ENCODE assay signal across 8 cellular contexts in genomic region chr19:33302175-33302973, GRCh38. TPM values are rescaled to one million over a fixed set of nuclear protein-coding genes. Genes with fewer than 3 reads are reported as not detected.
DNase-seq lines count a peak whose midpoint lies in the region; ATAC-seq and TF ChIP-seq lines count a peak whose summit lies in the region.

Gene CEBPA, minus strand, starts transcription at chr19:33302534. Its CDS starts 120 bp downstream, at chr19:33302414.

- H3K36me3 ChIP-seq in CD8-positive, alpha-beta memory T cell (ENCODE audit: insufficient read depth, low read length): no peaks in the 10 kb centered on the region
- H3K36me3 ChIP-seq in PC-3 (ENCODE audit: low read depth, low read length) (no peaks in the 10 kb centered on the region), neural cell (ENCODE audit: insufficient read depth, low read length) (no peaks in the 10 kb centered on the region)

- H3K4me3 Mint-ChIP-seq in CD8-positive, alpha-beta memory T cell: peak within 1 kb of the TSS; percentile 63 to 84 (median 69)

- peak within 1 kb of the TSS; percentile 41 for H3K4me3 ChIP-seq in CD8-positive, alpha-beta memory T cell (ENCODE audit: low read length)
- peak within 1 kb of the TSS; percentile 71 for H3K4me3 ChIP-seq in PC-3 (ENCODE audit: low read length)
- peak within 1 kb of the TSS; percentile 59 to 61 for H3K4me3 ChIP-seq in foreskin fibroblast (ENCODE audit: low read depth in 1 of 2, low read length in 2 of 2)
- H3K4me3 ChIP-seq in neural cell (ENCODE audit: low read length): peak within 1 kb of the TSS; percentile 92

- peak; percentile 20 to 73 (median 52) for DNase-seq in CD8-positive, alpha-beta memory T cell
- DNase-seq in HS-5 (ENCODE audit: low read depth) (peak; percentile 13), PC-3 (peak; percentile 74), foreskin fibroblast (peak; percentile 81 to 94), substantia nigra (lab: John Stamatoyannopoulos, UW) (peak in 42 of 49 donors; percentile 19 to 88 (median 72))
- DNase-seq in activated effector memory CD4-positive, alpha-beta T cell treated with Interleukin-2 at 50 U/mL for 16 hours: peak; percentile 37

- peak within 1 kb of the TSS; percentile 93 for H2AFZ ChIP-seq in PC-3 (ENCODE audit: low read length)
- H2AFZ ChIP-seq in neural cell (ENCODE audit: low read depth, low read length): peak within 1 kb of the TSS; percentile 42

- H3K4me1 Mint-ChIP-seq in CD8-positive, alpha-beta memory T cell: peaks cover 2 to 11% (median 9%) of the 10 kb centered on the region in 3 donors

- peaks cover 18 to 35% of the 10 kb centered on the region in 2 donors for H3K27me3 Mint-ChIP-seq in CD8-positive, alpha-beta memory T cell

- no peaks in the 10 kb centered on the region for H3F3A ChIP-seq in PC-3 (ENCODE audit: low read length, unreplicated experiment)
- H3F3A ChIP-seq in neural cell (ENCODE audit: insufficient read depth, low read length, poor library complexity, severe bottlenecking): no peaks in the 10 kb centered on the region

- H3K36me3 Mint-ChIP-seq in CD8-positive, alpha-beta memory T cell: no peaks in the 10 kb centered on the region

- H3K27ac ChIP-seq in CD8-positive, alpha-beta memory T cell (ENCODE audit: low read depth, low read length): no peak within 1 kb of the TSS
- no peak within 1 kb of the TSS for H3K27ac ChIP-seq in PC-3 (ENCODE audit: low read length)
- no peak within 1 kb of the TSS for H3K27ac ChIP-seq in neural cell (ENCODE audit: low read length)
- peak within 1 kb of the TSS; percentile 59 for H3K27ac ChIP-seq in substantia nigra (ENCODE audit: low read depth, low read length, poor library complexity, severe bottlenecking)

- H3K9me2 ChIP-seq in PC-3 (replicated peaks; ENCODE audit: low read length) (no peaks in the 10 kb centered on the region), neural cell (ENCODE audit: insufficient read depth, low read length) (no peaks in the 10 kb centered on the region)

- TF ChIP-seq EP300 in neural cell (conservative IDR thresholded peaks at IDR 0.05; ENCODE audit: poor library complexity, severe bottlenecking): peak; percentile 43

- intact Hi-C loops in PC-3 (cut with micrococcal nuclease): loop anchor here (5.0 kb wide), 1 partner anchor 75 kb away; no protein-coding TSS in a partner anchor

- TF ChIP-seq RAD21 in neural cell (conservative IDR thresholded peaks at IDR 0.05): peak; percentile 40

- no peak within 1 kb of the TSS for H3K27ac Mint-ChIP-seq in CD8-positive, alpha-beta memory T cell

- no peaks in the 10 kb centered on the region for H3K79me2 ChIP-seq in PC-3 (ENCODE audit: low read length)
- H3K79me2 ChIP-seq in neural cell (replicated peaks; ENCODE audit: insufficient read depth, low read length): no peaks in the 10 kb centered on the region

- H3K4me1 ChIP-seq in CD8-positive, alpha-beta memory T cell (ENCODE audit: insufficient read depth, low read length): no peaks in the 10 kb centered on the region
- H3K4me1 ChIP-seq in PC-3 (ENCODE audit: insufficient read depth, low read length): peaks cover 5% of the 10 kb centered on the region; the same call in 1 of the 2 replicates

- POLR2A ChIA-PET in CD8-positive, alpha-beta memory T cell (lab: Charles Lee): interaction anchor here (1.4 kb wide), 1 partner anchor 71 kb away, joined by 5 read pairs; the partner anchor contains the start of gene CEBPG
- POLR2A ChIA-PET in PC-3 (lab: Charles Lee; ENCODE audit: unreplicated experiment): interaction anchor here (0.6 to 0.7 kb wide), 2 partner anchors 15 to 330 kb away, joined by 4 to 5 read pairs; no protein-coding TSS in a partner anchor

- no peaks in the 10 kb centered on the region for H3K9me3 ChIP-seq in CD8-positive, alpha-beta memory T cell (ENCODE audit: low read length)
- H3K9me3 ChIP-seq in PC-3 (ENCODE audit: low read length): no peaks in the 10 kb centered on the region
- no peaks in the 10 kb centered on the region for H3K9me3 ChIP-seq in neural cell (ENCODE audit: low read length)

- CTCF ChIA-PET in CD8-positive, alpha-beta memory T cell (lab: Charles Lee): interaction anchor here (2.2 kb wide), 1 partner anchor 67 kb away, joined by 6 read pairs; no protein-coding TSS in a partner anchor
- CTCF ChIA-PET in PC-3 (lab: Charles Lee): no interaction called here

- H3K4me2 ChIP-seq in PC-3 (ENCODE audit: low read length): peak within 1 kb of the TSS; percentile 95
- peak within 1 kb of the TSS; percentile 55 for H3K4me2 ChIP-seq in neural cell (ENCODE audit: low read length)

- BruUV-seq in PC-3 (replicated peaks; lab: Mats Ljungman, UMichigan): no TSS peak

- H3K27me3 ChIP-seq in CD8-positive, alpha-beta memory T cell (ENCODE audit: insufficient read depth, low read length, poor library complexity, severe bottlenecking): peaks cover 8% of the 10 kb centered on the region
- peaks cover 11% of the 10 kb centered on the region for H3K27me3 ChIP-seq in PC-3 (ENCODE audit: low read length)
- peaks cover 45% of the 10 kb centered on the region for H3K27me3 ChIP-seq in neural cell (ENCODE audit: insufficient read depth, low read depth, low read length)

- H4K20me1 ChIP-seq in PC-3 (ENCODE audit: low read length) (no peaks in the 10 kb centered on the region), neural cell (ENCODE audit: insufficient read depth) (no peaks in the 10 kb centered on the region)

- ATAC-seq in GM19455 (IDR thresholded peaks at IDR 0.05; ENCODE audit: unreplicated experiment) (peak; percentile 73), PC-3 (peak; percentile 85)

- TF ChIP-seq CTCF in PC-3 (conservative IDR thresholded peaks at IDR 0.05; ENCODE audit: low read depth, low read length) (no peak; the same call in 1 of the 2 replicates), foreskin fibroblast (IDR thresholded peaks at IDR 0.05; ENCODE audit: low read depth, low read length) (peak; percentile 27), neural cell (IDR thresholded peaks at IDR 0.05; ENCODE audit: poor library complexity, severe bottlenecking) (peak; percentile 84)

- no peaks in the 10 kb centered on the region for H3K9me3 Mint-ChIP-seq in CD8-positive, alpha-beta memory T cell

- H3K9ac ChIP-seq in PC-3 (ENCODE audit: low read length): peak within 1 kb of the TSS; percentile 60
- H3K9ac ChIP-seq in neural cell (ENCODE audit: low read length): peak within 1 kb of the TSS; percentile 66

TF ChIP-seq in neural cell, 6 proteins besides CTCF, POLR2A, EP300 and RAD21:
- TF ChIP-seq SMC3 (conservative IDR thresholded peaks at IDR 0.05; ENCODE audit: poor library complexity) (peak; percentile 39), EZH2 (IDR thresholded peaks at IDR 0.05; ENCODE audit: borderline replicate concordance, insufficient read depth, low read length, poor library complexity, severe bottlenecking) (no peak), POLR2AphosphoS5 (IDR thresholded peaks at IDR 0.05) (peak; percentile 71), MXI1 (conservative IDR thresholded peaks at IDR 0.05; ENCODE audit: poor library complexity, severe bottlenecking) (peak; percentile 63), TAF1 (IDR thresholded peaks at IDR 0.05; ENCODE audit: low read depth) (no peak)
- TF ChIP-seq, protein P1, sequence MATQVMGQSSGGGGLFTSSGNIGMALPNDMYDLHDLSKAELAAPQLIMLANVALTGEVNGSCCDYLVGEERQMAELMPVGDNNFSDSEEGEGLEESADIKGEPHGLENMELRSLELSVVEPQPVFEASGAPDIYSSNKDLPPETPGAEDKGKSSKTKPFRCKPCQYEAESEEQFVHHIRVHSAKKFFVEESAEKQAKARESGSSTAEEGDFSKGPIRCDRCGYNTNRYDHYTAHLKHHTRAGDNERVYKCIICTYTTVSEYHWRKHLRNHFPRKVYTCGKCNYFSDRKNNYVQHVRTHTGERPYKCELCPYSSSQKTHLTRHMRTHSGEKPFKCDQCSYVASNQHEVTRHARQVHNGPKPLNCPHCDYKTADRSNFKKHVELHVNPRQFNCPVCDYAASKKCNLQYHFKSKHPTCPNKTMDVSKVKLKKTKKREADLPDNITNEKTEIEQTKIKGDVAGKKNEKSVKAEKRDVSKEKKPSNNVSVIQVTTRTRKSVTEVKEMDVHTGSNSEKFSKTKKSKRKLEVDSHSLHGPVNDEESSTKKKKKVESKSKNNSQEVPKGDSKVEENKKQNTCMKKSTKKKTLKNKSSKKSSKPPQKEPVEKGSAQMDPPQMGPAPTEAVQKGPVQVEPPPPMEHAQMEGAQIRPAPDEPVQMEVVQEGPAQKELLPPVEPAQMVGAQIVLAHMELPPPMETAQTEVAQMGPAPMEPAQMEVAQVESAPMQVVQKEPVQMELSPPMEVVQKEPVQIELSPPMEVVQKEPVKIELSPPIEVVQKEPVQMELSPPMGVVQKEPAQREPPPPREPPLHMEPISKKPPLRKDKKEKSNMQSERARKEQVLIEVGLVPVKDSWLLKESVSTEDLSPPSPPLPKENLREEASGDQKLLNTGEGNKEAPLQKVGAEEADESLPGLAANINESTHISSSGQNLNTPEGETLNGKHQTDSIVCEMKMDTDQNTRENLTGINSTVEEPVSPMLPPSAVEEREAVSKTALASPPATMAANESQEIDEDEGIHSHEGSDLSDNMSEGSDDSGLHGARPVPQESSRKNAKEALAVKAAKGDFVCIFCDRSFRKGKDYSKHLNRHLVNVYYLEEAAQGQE (IDR thresholded peaks at IDR 0.05; ENCODE audit: borderline replicate concordance): peak; percentile 50

RNA-seq across cellular contexts. Expression of gene CEBPA, which starts in this region (rescaled TPM):
- 1 to 10 TPM; 1.1 to 1.3 TPM for total RNA-seq in CD8-positive, alpha-beta memory T cell
- 1.6 TPM for polyA plus RNA-seq in CD8-positive, alpha-beta memory T cell
- 2.9 and 6.3 TPM in 2 replicates for total RNA-seq in PC-3 (2014; rRNA removed)
- polyA plus RNA-seq in neural cell: 1.6 and 2.6 TPM in 2 replicates
- 5.0 and 6.6 TPM in 2 replicates for polyA minus RNA-seq in neural cell

Comparison
In these comparisons a context has a peak if more than half of its experiments do, and no peak if none do; other contexts are left out.
1. DNase-seq: peak in every context shown above with its lines; median percentile 88 in foreskin fibroblast; 74 in PC-3; 72 in substantia nigra; 52 in CD8-positive, alpha-beta memory T cell; 37 in activated effector memory CD4-positive, alpha-beta T cell treated with Interleukin-2 at 50 U/mL for 16 hours; 13 in HS-5.
2. H3K4me3 ChIP-seq: peak in every context shown above with its lines; median percentile 92 in neural cell; 71 in PC-3; 60 in foreskin fibroblast; 41 in CD8-positive, alpha-beta memory T cell.